12 cellular contexts compared by ENCODE assay signal in genomic region chr11:21564095-21564494, GRCh38.
"Had no signal": no experiment of that assay in that cellular context is flagged by ENCODE, and none has a peak within 500 bp of the region (broad histone marks: within the 10 kb centered on the region; RNA-seq: fewer than 3 reads in every experiment).

No MANE protein-coding gene starts in this region.

- ATAC-seq: gastroesophageal sphincter had no signal

- H3K36me3 ChIP-seq: brain microvascular endothelial cell, gastroesophageal sphincter, upper lobe of left lung had no signal

- H3K27me3 ChIP-seq: brain microvascular endothelial cell, gastroesophageal sphincter, upper lobe of left lung had no signal

- DNase-seq: activated CD4-positive, alpha-beta T cell treated with anti-CD3 and anti-CD28 coated beads, Interleukin-2, amount 10 ng/mL, durations not matched to agents 7 days and 5 days; activated CD4-positive, CD25-positive, alpha-beta regulatory T cell; activated CD8-positive, alpha-beta memory T cell treated with anti-CD3 and anti-CD28 coated beads for 24 hours; activated T-cell treated with anti-CD3 and anti-CD28 coated beads for 4 hours; brain microvascular endothelial cell; cerebellar nuclear complex; dermis blood vessel endothelial cell; mesendoderm; nephron progenitor cell; stimulated activated CD4-positive, alpha-beta T cell treated with anti-CD3 and anti-CD28 coated beads, Interleukin-2, amount 100 ng/mL, for 48 hours; upper lobe of left lung had no signal

- H3K4me1 ChIP-seq: gastroesophageal sphincter, upper lobe of left lung had no signal

- H3K27ac ChIP-seq: brain microvascular endothelial cell, gastroesophageal sphincter, upper lobe of left lung had no signal

- H3K9me3 ChIP-seq: gastroesophageal sphincter, upper lobe of left lung had no signal

- H3K4me3 ChIP-seq: gastroesophageal sphincter, upper lobe of left lung had no signal
